Comparison of ENCODE assay signal across 14 cellular contexts in the genomic region with DNA sequence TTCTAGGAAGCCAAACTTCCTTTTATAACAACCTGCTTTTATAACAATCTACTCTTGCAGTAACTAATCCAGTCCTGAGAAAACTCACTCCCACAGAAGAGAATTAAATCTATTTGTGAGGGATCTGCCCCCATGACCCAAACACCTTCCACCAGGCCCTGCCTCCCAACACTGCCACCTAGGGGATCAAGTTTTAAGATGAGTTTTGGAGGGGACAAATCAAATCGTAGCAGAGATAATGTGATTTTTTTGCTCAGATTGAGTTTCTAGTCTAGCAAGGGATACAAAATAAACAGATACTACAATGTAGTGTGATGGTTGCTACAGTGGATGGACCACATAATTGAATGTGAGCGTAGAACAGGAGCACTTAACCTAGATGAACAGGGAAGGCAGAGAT. TPM values are rescaled to one million over a fixed set of nuclear protein-coding genes. Genes with fewer than 3 reads are reported as not detected.
DNase-seq lines count a peak whose midpoint lies in the region; ATAC-seq and TF ChIP-seq lines count a peak whose summit lies in the region.
"Had no signal": no experiment of that assay in that cellular context is flagged by ENCODE, and none has a peak within 500 bp of the region (broad histone marks: within the 10 kb centered on the region; RNA-seq: fewer than 3 reads in every experiment).

No MANE protein-coding gene starts in this region.

- peaks cover 17% of the 10 kb centered on the region for H3K4me1 Mint-ChIP-seq in activated CD4-positive, alpha-beta T cell treated with anti-CD3 and anti-CD28 coated beads, Interleukin-2, amount 10 ng/mL, durations not matched to agents 24 days and 14 days
- peaks cover 53 to 64% of the 10 kb centered on the region in 2 donors for H3K4me1 Mint-ChIP-seq in natural killer cell treated with Interleukin-12 subunit alpha and Interleukin-12 subunit beta and Interleukin-15 and Interleukin-18, amount 100 ng/mL, for 72 hours (ENCODE audit: low read depth in 2 of 2)

- peak; percentile 20 for DNase-seq in activated CD4-positive, alpha-beta T cell treated with anti-CD3 and anti-CD28 coated beads for 48 hours
- no peak for DNase-seq in activated CD4-positive, alpha-beta T cell treated with anti-CD3 and anti-CD28 coated beads, Interleukin-2, amount 10 ng/mL, durations not matched to agents 24 days and 14 days
- DNase-seq in KBM-7: peak; percentile 28
- no peak for DNase-seq in brain microvascular endothelial cell
- no peak for DNase-seq in natural killer cell treated with Interleukin-12 subunit alpha and Interleukin-12 subunit beta and Interleukin-15 and Interleukin-18, amount 100 ng/mL, for 72 hours (ENCODE audit: low spot score)
- no peak for DNase-seq in T1000 (lab: John Stamatoyannopoulos, UW)
- no peak for DNase-seq in activated gamma-delta T cell (lab: John Stamatoyannopoulos, UW)
- DNase-seq: adrenal gland, left ventricle myocardium superior, NCI-H2081, substantia nigra had no signal

- H3K4me3 Mint-ChIP-seq in activated CD4-positive, alpha-beta T cell treated with anti-CD3 and anti-CD28 coated beads, Interleukin-2, amount 10 ng/mL, durations not matched to agents 24 days and 14 days: no peak overlapping the region
- H3K4me3 Mint-ChIP-seq in natural killer cell treated with Interleukin-12 subunit alpha and Interleukin-12 subunit beta and Interleukin-15 and Interleukin-18, amount 100 ng/mL, for 72 hours: peak overlapping the region; percentile 64

- H3K9me3 Mint-ChIP-seq in activated CD4-positive, alpha-beta T cell treated with anti-CD3 and anti-CD28 coated beads, Interleukin-2, amount 10 ng/mL, durations not matched to agents 24 days and 14 days: peaks cover 23% of the 10 kb centered on the region
- peaks cover 19% of the 10 kb centered on the region for H3K9me3 Mint-ChIP-seq in natural killer cell treated with Interleukin-12 subunit alpha and Interleukin-12 subunit beta and Interleukin-15 and Interleukin-18, amount 100 ng/mL, for 72 hours

- H3K36me3 ChIP-seq in brain microvascular endothelial cell (replicated peaks): no peaks in the 10 kb centered on the region
- H3K36me3 ChIP-seq: adrenal gland had no signal

- H3K36me3 Mint-ChIP-seq in activated CD4-positive, alpha-beta T cell treated with anti-CD3 and anti-CD28 coated beads, Interleukin-2, amount 10 ng/mL, durations not matched to agents 24 days and 14 days (ENCODE audit: low read depth): peaks cover 23% of the 10 kb centered on the region
- H3K36me3 Mint-ChIP-seq in natural killer cell treated with Interleukin-12 subunit alpha and Interleukin-12 subunit beta and Interleukin-15 and Interleukin-18, amount 100 ng/mL, for 72 hours: peaks cover 41% of the 10 kb centered on the region

- in situ Hi-C loops in KBM-7 (cut with MboI; ENCODE audit: low pct_unique_long_range_greater_than_20kb, low sequenced_read_pairs) (no loop called here), brain microvascular endothelial cell (cut with HindIII; ENCODE audit: low pct_ligation_motif_present, low sequenced_read_pairs) (no loop called here)

- TF ChIP-seq CTCF in brain microvascular endothelial cell (IDR thresholded peaks at IDR 0.05; ENCODE audit: low read depth, low read length, missing control alignments): peak; percentile 20

- no peak overlapping the region for H3K4me3 ChIP-seq in brain microvascular endothelial cell (ENCODE audit: low read depth, low read length)
- H3K4me3 ChIP-seq: adrenal gland, SJCRH30 had no signal

- H3K27ac ChIP-seq in brain microvascular endothelial cell: no peak overlapping the region
- H3K27ac ChIP-seq: adrenal gland, epithelial cell of prostate, SJCRH30 had no signal

- H3K27me3 Mint-ChIP-seq in activated CD4-positive, alpha-beta T cell treated with anti-CD3 and anti-CD28 coated beads, Interleukin-2, amount 10 ng/mL, durations not matched to agents 24 days and 14 days: no peaks in the 10 kb centered on the region
- no peaks in the 10 kb centered on the region for H3K27me3 Mint-ChIP-seq in natural killer cell treated with Interleukin-12 subunit alpha and Interleukin-12 subunit beta and Interleukin-15 and Interleukin-18, amount 100 ng/mL, for 72 hours

- no peak overlapping the region for H3K27ac Mint-ChIP-seq in activated CD4-positive, alpha-beta T cell treated with anti-CD3 and anti-CD28 coated beads, Interleukin-2, amount 10 ng/mL, durations not matched to agents 24 days and 14 days
- peak overlapping the region; percentile 55 to 62 for H3K27ac Mint-ChIP-seq in natural killer cell treated with Interleukin-12 subunit alpha and Interleukin-12 subunit beta and Interleukin-15 and Interleukin-18, amount 100 ng/mL, for 72 hours

- intact Hi-C loops in activated CD4-positive, alpha-beta T cell treated with anti-CD3 and anti-CD28 coated beads, Interleukin-2, amount 10 ng/mL, durations not matched to agents 24 days and 14 days (cut with micrococcal nuclease): no loop called here

- ATAC-seq in natural killer cell treated with Interleukin-12 subunit alpha and Interleukin-12 subunit beta and Interleukin-15 and Interleukin-18, amount 100 ng/mL, for 72 hours: no peak
- no peak for ATAC-seq in HG02884 (IDR thresholded peaks at IDR 0.05; ENCODE audit: unreplicated experiment)
- ATAC-seq: left ventricle myocardium superior had no signal

- H3K27me3 ChIP-seq in brain microvascular endothelial cell (replicated peaks): no peaks in the 10 kb centered on the region
- H3K27me3 ChIP-seq: adrenal gland, SJCRH30 had no signal

RNA-seq across cellular contexts. Expression of gene NCOA1, which starts 52.2 kb away (rescaled TPM):
- 24.6 and 25.9 TPM in 2 replicates for total RNA-seq in activated CD4-positive, alpha-beta T cell treated with anti-CD3 and anti-CD28 coated beads, Interleukin-2, amount 10 ng/mL, durations not matched to agents 24 days and 14 days
- 100 to 1,000 TPM in 1 of 2 donors, 10 to 100 TPM in 1; 84.1 to 139 TPM for total RNA-seq in natural killer cell treated with Interleukin-12 subunit alpha and Interleukin-12 subunit beta and Interleukin-15 and Interleukin-18, amount 100 ng/mL, for 72 hours

Comparison
In these comparisons a context has a peak if more than half of its experiments do, and no peak if none do; other contexts are left out.
1. DNase-seq: peak in activated CD4-positive, alpha-beta T cell treated with anti-CD3 and anti-CD28 coated beads for 48 hours (single experiment) and KBM-7 (single experiment); none in activated CD4-positive, alpha-beta T cell treated with anti-CD3 and anti-CD28 coated beads, Interleukin-2, amount 10 ng/mL, durations not matched to agents 24 days and 14 days (single experiment), brain microvascular endothelial cell (single experiment), natural killer cell treated with Interleukin-12 subunit alpha and Interleukin-12 subunit beta and Interleukin-15 and Interleukin-18, amount 100 ng/mL, for 72 hours (single experiment), T1000 (single experiment) and activated gamma-delta T cell (single experiment).